Comparison of ENCODE assay signal across 13 cellular contexts in the genomic region with DNA sequence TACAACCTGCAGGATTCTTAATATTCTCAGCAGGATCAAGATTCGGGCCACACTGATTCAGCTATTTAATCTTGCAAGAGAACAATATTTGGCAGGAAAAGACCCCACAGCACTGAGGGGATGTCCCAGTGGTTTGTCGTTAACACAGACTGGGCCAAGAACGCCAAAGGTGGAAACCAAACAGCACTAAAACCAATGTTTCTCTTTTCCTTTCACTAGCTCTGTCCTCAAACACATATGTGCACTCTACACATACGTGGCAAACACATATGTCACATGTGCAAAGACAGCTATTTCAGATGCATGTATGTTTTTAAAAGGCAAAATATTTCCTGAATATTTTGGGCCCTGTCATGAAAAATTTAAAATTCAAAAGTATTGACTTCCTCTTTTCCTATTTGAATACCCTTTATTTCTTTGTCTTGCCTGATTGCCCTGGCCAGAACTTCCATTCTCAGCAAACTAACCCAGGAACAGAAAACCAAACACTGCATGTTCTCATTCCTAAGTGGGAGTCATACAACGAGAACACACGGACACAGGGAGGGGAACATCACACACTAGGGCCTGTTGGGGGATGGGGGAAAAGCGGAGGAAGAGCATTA. TPM values are rescaled to one million over a fixed set of nuclear protein-coding genes. Genes with fewer than 3 reads are reported as not detected.
DNase-seq lines count a peak whose midpoint lies in the region; ATAC-seq and TF ChIP-seq lines count a peak whose summit lies in the region.
"Had no signal": no experiment of that assay in that cellular context is flagged by ENCODE, and none has a peak within 500 bp of the region (broad histone marks: within the 10 kb centered on the region; RNA-seq: fewer than 3 reads in every experiment).

No MANE protein-coding gene starts in this region.

- peaks cover 28% of the 10 kb centered on the region for H3K4me1 ChIP-seq in GM23338 (ENCODE audit: insufficient read depth)
- H3K4me1 ChIP-seq in breast epithelium = no peaks in the 10 kb centered on the region

- intact Hi-C loops in breast epithelium (cut with DNase I; ENCODE audit: low total_unique reads) = no loop called here

- H2AFZ ChIP-seq in GM23338 = 0 out of 2 replicates have a peak overlapping the region, but pooled peaks have one; percentile 3

- H3K79me2 ChIP-seq in GM23338 (replicated peaks; ENCODE audit: insufficient read depth) = no peaks in the 10 kb centered on the region

- H3K36me3 Mint-ChIP-seq in GM23338 (ENCODE audit: low read depth) (peaks cover 8% of the 10 kb centered on the region; the same call in 2 of the 3 replicates), memory B cell (no peaks in the 10 kb centered on the region)
- H3K36me3 Mint-ChIP-seq: CD8-positive, alpha-beta memory T cell had no signal

- H3K9me2 ChIP-seq in GM23338 (ENCODE audit: insufficient read depth) = no peaks in the 10 kb centered on the region

- TF ChIP-seq CTCF in GM23338 (conservative IDR thresholded peaks at IDR 0.05; ENCODE audit: low read depth in 2 of 2) (no peak), breast epithelium (IDR thresholded peaks at IDR 0.05) (no peak)

- peaks cover 2% of the 10 kb centered on the region for H3K27me3 Mint-ChIP-seq in GM23338 (ENCODE audit: insufficient read depth, low read depth, poor library complexity)
- H3K27me3 Mint-ChIP-seq in memory B cell = no peaks in the 10 kb centered on the region
- H3K27me3 Mint-ChIP-seq: CD8-positive, alpha-beta memory T cell had no signal

- H4K20me1 ChIP-seq in GM23338 (replicated peaks; ENCODE audit: insufficient read depth) = no peaks in the 10 kb centered on the region

- H3F3A ChIP-seq in GM23338 (replicated peaks; ENCODE audit: low read depth) = no peaks in the 10 kb centered on the region

- H3K27ac ChIP-seq in GM23338 (ENCODE audit: low read depth) (peak overlapping the region; percentile 8; the same call in 1 of the 2 replicates), breast epithelium (no peak overlapping the region)
- H3K27ac ChIP-seq: cardiac muscle cell had no signal

- 0 out of 2 replicates have a peak overlapping the region, but pooled peaks have one; percentile 3 for H3K4me2 ChIP-seq in GM23338

- H3K27me3 ChIP-seq in GM23338 (ENCODE audit: insufficient read depth) = no peaks in the 10 kb centered on the region
- H3K27me3 ChIP-seq in breast epithelium = no peaks in the 10 kb centered on the region
- H3K27me3 ChIP-seq: cardiac muscle cell had no signal

- H3K36me3 ChIP-seq in GM23338 (ENCODE audit: insufficient read depth) (0 out of 2 replicates have a peak, but pooled peaks cover 2% of the 10 kb centered on the region), breast epithelium (no peaks in the 10 kb centered on the region)
- H3K36me3 ChIP-seq: cardiac muscle cell had no signal

- no peak overlapping the region for H3K4me3 ChIP-seq in GM23338
- no peak overlapping the region for H3K4me3 ChIP-seq in breast epithelium
- H3K4me3 ChIP-seq: cardiac muscle cell had no signal

- H3K27ac Mint-ChIP-seq in GM23338 = peak overlapping the region; percentile 90
- peak overlapping the region; percentile 81 for H3K27ac Mint-ChIP-seq in memory B cell
- H3K27ac Mint-ChIP-seq: CD8-positive, alpha-beta memory T cell had no signal

- H3K4me1 Mint-ChIP-seq in GM23338 (peaks cover 22% of the 10 kb centered on the region), memory B cell (peaks cover 13% of the 10 kb centered on the region)
- H3K4me1 Mint-ChIP-seq: CD8-positive, alpha-beta memory T cell had no signal

- TF ChIP-seq POLR2A in breast epithelium (IDR thresholded peaks at IDR 0.05) = no peak

- no peak for DNase-seq in GM23338 (ENCODE audit: low spot score)
- no peak for DNase-seq in memory B cell (ENCODE audit: low spot score in 2 of 2)
- DNase-seq in breast epithelium (ENCODE audit: low spot score in 2 of 2) = no peak
- DNase-seq in activated effector memory CD4-positive, alpha-beta T cell treated with anti-CD3 and anti-CD28 coated beads, Interleukin-2, amount 50 U/mL, for 16 hours = no peak
- no peak for DNase-seq in stimulated activated naive CD4-positive, alpha-beta T cell treated with Interleukin-2 at 50 U/mL for 16 hours (lab: John Stamatoyannopoulos, UW)
- DNase-seq: activated T-cell treated with anti-CD3 and anti-CD28 coated beads, Interleukin-2, amount 50 U/mL, for 4 hours; CD8-positive, alpha-beta memory T cell; NCI-H187 treated with DMSO at 0.1 percent for 48 hours had no signal

- no peak overlapping the region for H3K4me3 Mint-ChIP-seq in GM23338
- H3K4me3 Mint-ChIP-seq in memory B cell = peak overlapping the region; percentile 90
- H3K4me3 Mint-ChIP-seq: activated T-cell treated with anti-CD3 and anti-CD28 coated beads, Interleukin-2, amount 50 U/mL, for 4 hours; CD8-positive, alpha-beta memory T cell had no signal

- ATAC-seq in GM18907 (IDR thresholded peaks at IDR 0.05; ENCODE audit: unreplicated experiment) (peak; percentile 93), GM23338 (no peak), HG03432 (IDR thresholded peaks at IDR 0.05; ENCODE audit: unreplicated experiment) (peak; percentile 65), memory B cell (ENCODE audit: low read depth) (peak; percentile 42), GM21576 (IDR thresholded peaks at IDR 0.05; ENCODE audit: unreplicated experiment) (no peak)
- ATAC-seq: activated T-cell treated with anti-CD3 and anti-CD28 coated beads, Interleukin-2, amount 50 U/mL, for 4 hours; Panc1 had no signal

- H3K9me3 Mint-ChIP-seq in GM23338 (peaks cover 8% of the 10 kb centered on the region; the same call in 2 of the 3 replicates), memory B cell (no peaks in the 10 kb centered on the region)
- H3K9me3 Mint-ChIP-seq: activated T-cell treated with anti-CD3 and anti-CD28 coated beads, Interleukin-2, amount 50 U/mL, for 4 hours had no signal

- no peaks in the 10 kb centered on the region for H3K9me3 ChIP-seq in breast epithelium

TF ChIP-seq in GM23338, 12 proteins besides CTCF, POLR2A, EP300 and RAD21 (continues in another document):
- TF ChIP-seq STAT1 (IDR thresholded peaks at IDR 0.05; ENCODE audit: unreplicated experiment) (no peak), EZH2 (IDR thresholded peaks at IDR 0.05; ENCODE audit: low read depth, unreplicated experiment) (no peak), ZNF331 (CRISPR knock-in tag; IDR thresholded peaks at IDR 0.05; ENCODE audit: low read depth) (no peak)
- TF ChIP-seq, protein P1, sequence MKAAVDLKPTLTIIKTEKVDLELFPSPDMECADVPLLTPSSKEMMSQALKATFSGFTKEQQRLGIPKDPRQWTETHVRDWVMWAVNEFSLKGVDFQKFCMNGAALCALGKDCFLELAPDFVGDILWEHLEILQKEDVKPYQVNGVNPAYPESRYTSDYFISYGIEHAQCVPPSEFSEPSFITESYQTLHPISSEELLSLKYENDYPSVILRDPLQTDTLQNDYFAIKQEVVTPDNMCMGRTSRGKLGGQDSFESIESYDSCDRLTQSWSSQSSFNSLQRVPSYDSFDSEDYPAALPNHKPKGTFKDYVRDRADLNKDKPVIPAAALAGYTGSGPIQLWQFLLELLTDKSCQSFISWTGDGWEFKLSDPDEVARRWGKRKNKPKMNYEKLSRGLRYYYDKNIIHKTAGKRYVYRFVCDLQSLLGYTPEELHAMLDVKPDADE (IDR thresholded peaks at IDR 0.05) = no peak

RNA-seq across cellular contexts. Expression of a gene that starts 51.7 kb away (rescaled TPM):
- total RNA-seq in GM23338 (2014; rRNA removed; shearing (Covaris generic)) = 9.5 and 11.4 TPM in 2 replicates
- 2.3 and 2.6 TPM in 2 replicates for polyA plus RNA-seq in GM23338 (2016; fragmentation: Nextera tagmentation; extraction: Ambion mirVana)
- 100 to 1,000 TPM in 1 of 3 donors, 10 to 100 TPM in 1, 1 to 10 TPM in 1; 3.8 to 313 (median 85.2) TPM for total RNA-seq in breast epithelium
- polyA plus RNA-seq: CD8-positive, alpha-beta memory T cell had no signal

Comparison
In these comparisons a context has a peak if more than half of its experiments do, and no peak if none do; other contexts are left out.
1. ATAC-seq: peak in GM18907 (single experiment), HG03432 (single experiment) and memory B cell (single experiment); none in GM23338 (single experiment) and GM21576 (single experiment).